8 cellular contexts compared by ENCODE assay signal in the genomic region with DNA sequence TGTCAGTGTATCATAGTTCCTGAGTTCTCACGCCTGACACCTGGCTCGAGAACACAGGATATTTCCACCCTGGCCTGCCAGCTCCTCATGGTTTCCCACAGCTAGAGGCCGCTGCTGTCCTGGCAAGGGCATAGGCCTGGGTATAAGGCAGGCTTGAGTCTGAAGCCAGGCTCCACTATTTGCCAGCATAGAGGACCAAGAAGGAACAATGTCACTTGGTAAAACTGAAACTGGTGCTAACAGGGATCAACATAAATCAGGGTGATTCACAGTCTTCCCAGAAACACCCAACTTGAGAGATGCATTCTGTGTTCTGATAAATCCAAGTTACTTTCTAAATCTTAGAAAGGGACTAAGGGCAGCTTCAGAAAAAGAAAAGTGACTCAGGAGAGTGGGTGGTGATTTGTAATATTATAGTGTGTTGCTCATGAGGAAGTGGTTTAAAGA. TPM values are rescaled to one million over a fixed set of nuclear protein-coding genes. Genes with fewer than 3 reads are reported as not detected.
DNase-seq lines count a peak whose midpoint lies in the region; ATAC-seq and TF ChIP-seq lines count a peak whose summit lies in the region.

No MANE protein-coding gene starts in this region.

- in situ Hi-C loops in brain microvascular endothelial cell (cut with HindIII; ENCODE audit: low pct_ligation_motif_present, low sequenced_read_pairs) = no loop called here

- no peak for TF ChIP-seq POLR2A in NB4 (IDR thresholded peaks at IDR 0.05; ENCODE audit: extremely low read depth, insufficient read length)

- H3K27me3 Mint-ChIP-seq in T-helper 17 cell = peaks cover 3% of the 10 kb centered on the region

- peaks cover 22% of the 10 kb centered on the region for H3K4me1 Mint-ChIP-seq in T-helper 17 cell

- H3K9me3 ChIP-seq in T-helper 17 cell (ENCODE audit: control insufficient read depth, low read length, poor library complexity, severe bottlenecking) = no peaks in the 10 kb centered on the region

- H3K27ac Mint-ChIP-seq in T-helper 17 cell = peak overlapping the region; percentile 2

- H3K36me3 Mint-ChIP-seq in T-helper 17 cell (ENCODE audit: low read depth) = no peaks in the 10 kb centered on the region

- H3K36me3 ChIP-seq in brain microvascular endothelial cell (replicated peaks) = no peaks in the 10 kb centered on the region

- ATAC-seq in GM19463 (IDR thresholded peaks at IDR 0.05; ENCODE audit: unreplicated experiment) = peak; percentile 76
- ATAC-seq in T-helper 17 cell = peak; percentile 90
- ATAC-seq in HG03159 (IDR thresholded peaks at IDR 0.05; ENCODE audit: unreplicated experiment) = no peak

- H3K27ac ChIP-seq in C4-2B = no peak overlapping the region
- peak overlapping the region; percentile 56 for H3K27ac ChIP-seq in brain microvascular endothelial cell
- peak overlapping the region in 19 of 21 experiments; percentile 7 to 76 (median 66) for H3K27ac ChIP-seq in skin epidermis

- no peak overlapping the region for H3K4me3 Mint-ChIP-seq in T-helper 17 cell

- peak; percentile 73 for TF ChIP-seq CTCF in C4-2B (conservative IDR thresholded peaks at IDR 0.05)
- peak; percentile 84 for TF ChIP-seq CTCF in NB4 (IDR thresholded peaks at IDR 0.05; ENCODE audit: low read depth, low read length)
- TF ChIP-seq CTCF in brain microvascular endothelial cell (IDR thresholded peaks at IDR 0.05; ENCODE audit: low read depth, low read length, missing control alignments) = peak; percentile 94

- DNase-seq in NB4 (ENCODE audit: low read depth) (peak; percentile 74), T-helper 17 cell (peak in 2 of 3 donors; percentile 14 to 38), brain microvascular endothelial cell (peak; percentile 74), inferior parietal cortex (ENCODE audit: extremely low spot score) (peak; percentile 79)

- H3K27me3 ChIP-seq in brain microvascular endothelial cell (replicated peaks) = no peaks in the 10 kb centered on the region

- H3K4me3 ChIP-seq in NB4 (ENCODE audit: low read depth, low read length) = no peak overlapping the region
- H3K4me3 ChIP-seq in brain microvascular endothelial cell (ENCODE audit: low read depth, low read length) = no peak overlapping the region
- no peak overlapping the region for H3K4me3 ChIP-seq in skin epidermis

RNA-seq across cellular contexts. Expression of gene S100A2, which starts 6.9 kb away (rescaled TPM):
- total RNA-seq in T-helper 17 cell = under 1 TPM in 1 of 2 donors, not detected in 1; 0.52 TPM

RNA-seq across cellular contexts. Expression of gene S100A3, which starts 23.5 kb away (rescaled TPM):
- total RNA-seq in T-helper 17 cell = not detected

RNA-seq across cellular contexts. Expression of gene S100A4, which starts 27.0 kb away (rescaled TPM):
- total RNA-seq in T-helper 17 cell = 1,000 to 10,000 TPM in 1 of 2 donors, 100 to 1,000 TPM in 1; 935 to 1,018 TPM

RNA-seq across cellular contexts. Expression of gene S100A5, which starts 31.9 kb away (rescaled TPM):
- 1 to 10 TPM in 1 of 2 donors, not detected in 1; 1.1 TPM for total RNA-seq in T-helper 17 cell

RNA-seq across cellular contexts. Expression of gene S100A6, which starts 36.8 kb away (rescaled TPM):
- 100 to 1,000 TPM; 303 to 331 TPM for total RNA-seq in T-helper 17 cell

Comparison
In these comparisons a context has a peak if more than half of its experiments do, and no peak if none do; other contexts are left out.
1. DNase-seq: peak in every context shown above with its lines; median percentile 79 in inferior parietal cortex; 74 in NB4; 74 in brain microvascular endothelial cell; 26 in T-helper 17 cell.